Comparison of ENCODE assay signal across 23 cellular contexts in genomic region chr18:75250471-75250821, GRCh38. TPM values are rescaled to one million over a fixed set of nuclear protein-coding genes. Genes with fewer than 3 reads are reported as not detected.
DNase-seq lines count a peak whose midpoint lies in the region; ATAC-seq, FAIRE-seq and TF ChIP-seq lines count a peak whose summit lies in the region.
"Had no signal": no experiment of that assay in that cellular context is flagged by ENCODE, and none has a peak within 500 bp of the region (broad histone marks: within the 10 kb centered on the region; RNA-seq: fewer than 3 reads in every experiment).

No MANE protein-coding gene starts in this region.

- peaks cover 5% of the 10 kb centered on the region for H3K79me2 ChIP-seq in HepG2 (ENCODE audit: insufficient read depth, low read length)

- no TSS peak for BruUV-seq in HepG2 (replicated peaks; lab: Mats Ljungman, UMichigan)

- H3K9me3 Mint-ChIP-seq in stimulated activated naive CD8-positive, alpha-beta T cell treated with anti-CD3 and anti-CD28 coated beads, Interleukin-15, amount 100 ng/mL, for 72 hours: peaks cover 0 to 8% of the 10 kb centered on the region in 2 donors
- no peaks in the 10 kb centered on the region for H3K9me3 Mint-ChIP-seq in activated CD4-positive, alpha-beta T cell treated with anti-CD3 and anti-CD28 coated beads, Interleukin-2, amount 10 ng/mL, durations not matched to agents 7 days and 5 days
- H3K9me3 Mint-ChIP-seq: activated naive CD4-positive, alpha-beta T cell treated with anti-CD3 and anti-CD28 coated beads, Interleukin-2, amount 50 U/mL, for 72 hours had no signal

- no peaks in the 10 kb centered on the region for H3K36me3 ChIP-seq in HepG2 (replicated peaks in 1 of 2; ENCODE audit: control insufficient read depth in 1 of 2, insufficient read depth in 2 of 2, low read length in 2 of 2)
- no peaks in the 10 kb centered on the region for H3K36me3 ChIP-seq in thyroid gland
- H3K36me3 ChIP-seq: ascending aorta, BE2C, MG63 had no signal

- POLR2A ChIA-PET in HepG2 (lab: Yijun Ruan, JAX): no interaction called here
- POLR2A ChIA-PET in activated CD4-positive, alpha-beta T cell treated with anti-CD3 and anti-CD28 coated beads, Interleukin-2, amount 10 ng/mL, durations not matched to agents 7 days and 5 days (lab: Charles Lee): no interaction called here

- TF ChIP-seq CTCF in HepG2 (CRISPR knock-in tag; IDR thresholded peaks at IDR 0.05) (no peak), thyroid gland (IDR thresholded peaks at IDR 0.05) (no peak)

- peaks cover 72% of the 10 kb centered on the region for H3K4me1 Mint-ChIP-seq in stimulated activated naive CD8-positive, alpha-beta T cell treated with anti-CD3 and anti-CD28 coated beads, Interleukin-15, amount 100 ng/mL, for 72 hours
- H3K4me1 Mint-ChIP-seq in activated CD4-positive, alpha-beta T cell treated with anti-CD3 and anti-CD28 coated beads, Interleukin-2, amount 10 ng/mL, durations not matched to agents 7 days and 5 days: peaks cover 53% of the 10 kb centered on the region

- no peaks in the 10 kb centered on the region for H4K20me1 ChIP-seq in HepG2 (ENCODE audit: insufficient read depth, low read length)

- H3K4me3 Mint-ChIP-seq in stimulated activated naive CD8-positive, alpha-beta T cell treated with anti-CD3 and anti-CD28 coated beads, Interleukin-15, amount 100 ng/mL, for 72 hours: no peak overlapping the region
- no peak overlapping the region for H3K4me3 Mint-ChIP-seq in activated CD4-positive, alpha-beta T cell treated with anti-CD3 and anti-CD28 coated beads, Interleukin-2, amount 10 ng/mL, durations not matched to agents 7 days and 5 days

- TF ChIP-seq POLR2A in HepG2 (IDR thresholded peaks at IDR 0.05; ENCODE audit: insufficient read depth in 1 of 2, low read depth in 2 of 2, low read length in 2 of 2) (no peak), thyroid gland (IDR thresholded peaks at IDR 0.05) (no peak)

- in situ Hi-C loops in HepG2 (cut with HindIII; ENCODE audit: extremely low pct_ligation_motif_present, low pct_unique_long_range_greater_than_20kb): no loop called here

- no peak overlapping the region for H3K27ac Mint-ChIP-seq in stimulated activated naive CD8-positive, alpha-beta T cell treated with anti-CD3 and anti-CD28 coated beads, Interleukin-15, amount 100 ng/mL, for 72 hours
- H3K27ac Mint-ChIP-seq in activated CD4-positive, alpha-beta T cell treated with anti-CD3 and anti-CD28 coated beads, Interleukin-2, amount 10 ng/mL, durations not matched to agents 7 days and 5 days: no peak overlapping the region

- no peak for TF ChIP-seq RAD21 in HepG2 (CRISPR knock-in tag; IDR thresholded peaks at IDR 0.05)

- no peak overlapping the region for H3K9ac ChIP-seq in HepG2 (ENCODE audit: insufficient read depth, low read depth, low read length)

- CTCF ChIA-PET in HepG2 (lab: Yijun Ruan, JAX; ENCODE audit: low intra/inter-chr PET ratio, low total read pairs): no interaction called here
- CTCF ChIA-PET in activated CD4-positive, alpha-beta T cell treated with anti-CD3 and anti-CD28 coated beads, Interleukin-2, amount 10 ng/mL, durations not matched to agents 7 days and 5 days (lab: Charles Lee): interaction anchor here (0.7 to 1.3 kb wide), 3 partner anchors 15 to 1065 kb away, joined by 3 to 5 read pairs (median 4); no protein-coding TSS in a partner anchor

- no peak overlapping the region for H3K27ac ChIP-seq in HepG2 (ENCODE audit: extremely low read length, insufficient read depth, low read length)
- H3K27ac ChIP-seq in thyroid gland: no peak overlapping the region
- H3K27ac ChIP-seq: A549, ascending aorta had no signal

- no peak overlapping the region for H3K4me3 ChIP-seq in HepG2 (replicated peaks in 1 of 3; ENCODE audit: insufficient read depth in 1 of 3, low read depth in 2 of 3, low read length in 3 of 3)
- no peak overlapping the region for H3K4me3 ChIP-seq in thyroid gland (replicated peaks in 1 of 3)
- H3K4me3 ChIP-seq: A549, ascending aorta, MG63 had no signal

- peaks cover 4% of the 10 kb centered on the region for H3K36me3 Mint-ChIP-seq in activated CD4-positive, alpha-beta T cell treated with anti-CD3 and anti-CD28 coated beads, Interleukin-2, amount 10 ng/mL, durations not matched to agents 7 days and 5 days (ENCODE audit: low read depth)

- 91% methylated on average over 14 of the region's 20 CpGs for WGBS in HepG2 (ENCODE audit: low lambda C conversion rate)
- 75 to 100% methylated on average over 7 to 10 of the region's 20 CpGs for WGBS in thyroid gland, 2 donors

- no peak overlapping the region for H3K4me2 ChIP-seq in HepG2 (ENCODE audit: low read depth, low read length)
- H3K4me2 ChIP-seq: A549 had no signal

- H3K27me3 Mint-ChIP-seq in stimulated activated naive CD8-positive, alpha-beta T cell treated with anti-CD3 and anti-CD28 coated beads, Interleukin-15, amount 100 ng/mL, for 72 hours: no peaks in the 10 kb centered on the region
- no peaks in the 10 kb centered on the region for H3K27me3 Mint-ChIP-seq in activated CD4-positive, alpha-beta T cell treated with anti-CD3 and anti-CD28 coated beads, Interleukin-2, amount 10 ng/mL, durations not matched to agents 7 days and 5 days
- H3K27me3 Mint-ChIP-seq: effector memory CD8-positive, alpha-beta T cell had no signal

- peak; percentile 58 for ATAC-seq in stimulated activated naive CD8-positive, alpha-beta T cell treated with anti-CD3 and anti-CD28 coated beads, Interleukin-15, amount 100 ng/mL, for 72 hours
- ATAC-seq in stimulated activated naive CD8-positive, alpha-beta T cell treated with anti-CD3 and anti-CD28 coated beads, Interleukin-15, Interleukin-2, amounts not matched to agents 100 U/mL and 50 U/mL, for 24 hours: no peak
- peak; percentile 19; the same call in 1 of the 3 replicates for ATAC-seq in HepG2
- peak; percentile 38 for ATAC-seq in sciatic nerve
- ATAC-seq in HG02938 (IDR thresholded peaks at IDR 0.05; ENCODE audit: unreplicated experiment): no peak
- ATAC-seq: A549 had no signal

- peaks cover 28% of the 10 kb centered on the region for H3K4me1 ChIP-seq in HepG2 (ENCODE audit: insufficient read depth, low read length)
- H3K4me1 ChIP-seq in thyroid gland: peaks cover 7 to 13% of the 10 kb centered on the region in 2 donors
- H3K4me1 ChIP-seq: Caco-2 had no signal

- H2AFZ ChIP-seq in HepG2 (ENCODE audit: low read length): no peak overlapping the region

- H3K27me3 ChIP-seq in HepG2 (ENCODE audit: control insufficient read depth in 1 of 2, insufficient read depth in 2 of 2, low read length in 2 of 2): no peaks in the 10 kb centered on the region
- no peaks in the 10 kb centered on the region for H3K27me3 ChIP-seq in thyroid gland
- H3K27me3 ChIP-seq: ascending aorta, BE2C, MG63 had no signal

- DNase-seq in stimulated activated naive CD8-positive, alpha-beta T cell treated with anti-CD3 and anti-CD28 coated beads, Interleukin-15, amount 100 ng/mL, for 72 hours: no peak
- no peak for DNase-seq in stimulated activated naive CD8-positive, alpha-beta T cell treated with anti-CD3 and anti-CD28 coated beads, Interleukin-15, Interleukin-2, amounts not matched to agents 100 U/mL and 50 U/mL, for 24 hours
- DNase-seq in HepG2 (ENCODE audit: low spot score) (no peak), sciatic nerve (ENCODE audit: low spot score) (peak; percentile 65), epidermal melanocyte (ENCODE audit: insufficient read length, low spot score) (no peak), thyroid gland (no peak)
- no peak for DNase-seq in activated CD4-positive, alpha-beta T cell treated with anti-CD3 and anti-CD28 coated beads, Interleukin-2, amount 10 ng/mL, durations not matched to agents 7 days and 5 days
- DNase-seq: activated CD4-positive, alpha-beta T cell treated with anti-CD3 and anti-CD28 coated beads for 48 hours; BE2C; Caco-2; cerebellar nuclear complex; effector memory CD8-positive, alpha-beta T cell; H7; MG63; NCI-H1417; NCI-H2107; NCI-H510A treated with DMSO at 0.1 percent for 48 hours; NK-92 treated with Interleukin-12 subunit alpha and Interleukin-12 subunit beta, amount 100 ng/mL, for 24 hours had no signal

- TF ChIP-seq EP300 in HepG2 (IDR thresholded peaks at IDR 0.05; ENCODE audit: low read depth in 2 of 2, low read length in 2 of 2) (no peak), HepG2 (CRISPR knock-in tag; IDR thresholded peaks at IDR 0.05; ENCODE audit: borderline replicate concordance) (no peak)

- FAIRE-seq in HepG2 (lab: Jason Lieb, UNC): no peak
- FAIRE-seq: A549, RCC 7860 had no signal

- intact Hi-C loops in HepG2 (cut with micrococcal nuclease; ENCODE audit: unreplicated experiment): no loop called here
- intact Hi-C loops in sciatic nerve (cut with DNase I): loop anchor here (2.0 kb wide), 1 partner anchor 42 kb away; the partner anchor contains the start of gene PTGR3
- intact Hi-C loops in thyroid gland (cut with DNase I): no loop called here

- H3K9me3 ChIP-seq in HepG2 (ENCODE audit: low read length): no peaks in the 10 kb centered on the region
- H3K9me3 ChIP-seq in thyroid gland: no peaks in the 10 kb centered on the region
- H3K9me3 ChIP-seq: A549, ascending aorta, BE2C, Caco-2, MG63 had no signal

RNA-seq across cellular contexts. Expression of gene TSHZ1, which starts 39.8 kb away (rescaled TPM):
- total RNA-seq in HepG2 (2016; rRNA removed; fragmentation: Illumina TruSeq; extraction: Trizol) (2.5 and 2.6 TPM in 2 replicates), sciatic nerve (25.4 TPM), thyroid gland (10 to 100 TPM; 17.9 to 22.2 (median 19.0) TPM)
- 0.20 and 0.35 TPM in 2 replicates for total RNA-seq in HepG2 (2016; cell fraction: cytosol; rRNA removed; fragmentation: Illumina TruSeq; extraction: Trizol; ENCODE audit: low read depth)
- 2.1 and 2.4 TPM in 2 replicates for total RNA-seq in HepG2 (2016; cell fraction: insoluble cytoplasmic fraction; rRNA removed; fragmentation: Illumina TruSeq; extraction: Trizol)
- 1.5 and 1.6 TPM in 2 replicates for total RNA-seq in HepG2 (2016; cell fraction: membrane; rRNA removed; fragmentation: Illumina TruSeq; extraction: Trizol)
- total RNA-seq in HepG2 (2016; cell fraction: nucleus; rRNA removed; fragmentation: Illumina TruSeq; extraction: Trizol): 2.9 and 3.6 TPM in 2 replicates
- polyA plus RNA-seq in HepG2 (2011; rRNA removed): 2.4 and 2.7 TPM in 2 replicates
- 1.7 and 1.8 TPM in 2 replicates for polyA plus RNA-seq in HepG2 (2011; cell fraction: cytosol; rRNA removed)
- polyA plus RNA-seq in HepG2 (2011; cell fraction: nucleus; rRNA removed): 3.2 and 3.4 TPM in 2 replicates
- 4.3 and 4.7 TPM in 2 replicates for polyA plus RNA-seq in HepG2 (2012)
- 0.17 and 0.18 TPM in 2 replicates for polyA plus RNA-seq in HepG2 (2016; cell fraction: cytosol; fragmentation: Illumina TruSeq; extraction: Trizol; ENCODE audit: low read depth)
- polyA plus RNA-seq in HepG2 (2016; cell fraction: insoluble cytoplasmic fraction; fragmentation: Illumina TruSeq; extraction: Trizol; ENCODE audit: low read depth): 2.9 and 3.5 TPM in 2 replicates
- polyA plus RNA-seq in HepG2 (2016; cell fraction: membrane; fragmentation: Illumina TruSeq; extraction: Trizol; ENCODE audit: low read depth): 0.81 and 1.0 TPM in 2 replicates
- polyA plus RNA-seq in HepG2 (2016; cell fraction: nucleus; fragmentation: Illumina TruSeq; extraction: Trizol; ENCODE audit: insufficient read depth, low read depth): 3.8 and 3.9 TPM in 2 replicates
- polyA minus RNA-seq in HepG2 (2011; rRNA and poly(A)+ RNA removed; ENCODE audit: low replicate concordance): 4.9 and 6.5 TPM in 2 replicates
- polyA minus RNA-seq in HepG2 (2011; cell fraction: cytosol; rRNA and poly(A)+ RNA removed): 4.2 and 4.7 TPM in 2 replicates
- polyA minus RNA-seq in HepG2 (2011; cell fraction: nucleus; rRNA and poly(A)+ RNA removed): 4.4 and 4.8 TPM in 2 replicates
- total RNA-seq in activated CD4-positive, alpha-beta T cell treated with anti-CD3 and anti-CD28 coated beads, Interleukin-2, amount 10 ng/mL, durations not matched to agents 7 days and 5 days: 10 to 100 TPM; 22.0 to 23.6 TPM

RNA-seq across cellular contexts. Expression of gene PTGR3, which starts 41.5 kb away (rescaled TPM):
- total RNA-seq in HepG2 (2016; rRNA removed; fragmentation: Illumina TruSeq; extraction: Trizol): 11.5 and 13.3 TPM in 2 replicates
- 3.0 and 3.5 TPM in 2 replicates for total RNA-seq in HepG2 (2016; cell fraction: cytosol; rRNA removed; fragmentation: Illumina TruSeq; extraction: Trizol; ENCODE audit: low read depth)
- total RNA-seq in HepG2 (2016; cell fraction: insoluble cytoplasmic fraction; rRNA removed; fragmentation: Illumina TruSeq; extraction: Trizol): 12.0 and 13.7 TPM in 2 replicates
- 9.5 and 11.7 TPM in 2 replicates for total RNA-seq in HepG2 (2016; cell fraction: membrane; rRNA removed; fragmentation: Illumina TruSeq; extraction: Trizol)
- total RNA-seq in HepG2 (2016; cell fraction: nucleus; rRNA removed; fragmentation: Illumina TruSeq; extraction: Trizol): 6.0 and 7.5 TPM in 2 replicates
- 23.5 and 25.3 TPM in 2 replicates for polyA plus RNA-seq in HepG2 (2011; rRNA removed)
- polyA plus RNA-seq in HepG2 (2011; cell fraction: cytosol; rRNA removed): 17.8 and 19.5 TPM in 2 replicates
- polyA plus RNA-seq in HepG2 (2011; cell fraction: nucleus; rRNA removed): 21.7 and 25.8 TPM in 2 replicates
- 16.2 and 18.2 TPM in 2 replicates for polyA plus RNA-seq in HepG2 (2012)
- polyA plus RNA-seq in HepG2 (2016; cell fraction: cytosol; fragmentation: Illumina TruSeq; extraction: Trizol; ENCODE audit: low read depth): 5.8 and 8.4 TPM in 2 replicates
- polyA plus RNA-seq in HepG2 (2016; cell fraction: insoluble cytoplasmic fraction; fragmentation: Illumina TruSeq; extraction: Trizol; ENCODE audit: low read depth): 18.6 and 22.2 TPM in 2 replicates
- polyA plus RNA-seq in HepG2 (2016; cell fraction: membrane; fragmentation: Illumina TruSeq; extraction: Trizol; ENCODE audit: low read depth): 12.0 and 13.4 TPM in 2 replicates
- polyA plus RNA-seq in HepG2 (2016; cell fraction: nucleus; fragmentation: Illumina TruSeq; extraction: Trizol; ENCODE audit: insufficient read depth, low read depth): 11.7 and 16.0 TPM in 2 replicates
- 91.8 and 99.6 TPM in 2 replicates for polyA minus RNA-seq in HepG2 (2011; rRNA and poly(A)+ RNA removed; ENCODE audit: low replicate concordance)
- 14.5 and 19.7 TPM in 2 replicates for polyA minus RNA-seq in HepG2 (2011; cell fraction: cytosol; rRNA and poly(A)+ RNA removed)
- polyA minus RNA-seq in HepG2 (2011; cell fraction: nucleus; rRNA and poly(A)+ RNA removed): 23.2 and 33.2 TPM in 2 replicates
- total RNA-seq in sciatic nerve: 31.6 TPM
- total RNA-seq in activated CD4-positive, alpha-beta T cell treated with anti-CD3 and anti-CD28 coated beads, Interleukin-2, amount 10 ng/mL, durations not matched to agents 7 days and 5 days: 10 to 100 TPM; 35.8 to 38.6 TPM
- total RNA-seq in thyroid gland: 10 to 100 TPM; 19.3 to 62.7 (median 36.9) TPM

Comparison
In these comparisons a context has a peak if more than half of its experiments do, and no peak if none do; other contexts are left out.
1. ATAC-seq: peak in stimulated activated naive CD8-positive, alpha-beta T cell treated with anti-CD3 and anti-CD28 coated beads, Interleukin-15, amount 100 ng/mL, for 72 hours (single experiment), HepG2 (single experiment) and sciatic nerve (single experiment); none in stimulated activated naive CD8-positive, alpha-beta T cell treated with anti-CD3 and anti-CD28 coated beads, Interleukin-15, Interleukin-2, amounts not matched to agents 100 U/mL and 50 U/mL, for 24 hours (single experiment) and HG02938 (single experiment).